Comparison of ENCODE assay signal across 8 cellular contexts in genomic region chr10:17430647-17431355, GRCh38. TPM values are rescaled to one million over a fixed set of nuclear protein-coding genes. Genes with fewer than 3 reads are reported as not detected.
A peak's percentile ranks its signal among the peaks of the same experiment; 100 is the strongest.
DNase-seq lines count a peak whose midpoint lies in the region; ATAC-seq, FAIRE-seq and TF ChIP-seq lines count a peak whose summit lies in the region.

No MANE protein-coding gene starts in this region.

- CTCF ChIA-PET in PC-9 (lab: Charles Lee), result no interaction called here

- intact Hi-C loops in PC-9 (cut with micrococcal nuclease; ENCODE audit: unreplicated experiment), result loop anchor here (1.0 to 10.0 kb wide), 6 partner anchors 84 to 804 kb away; no protein-coding TSS in a partner anchor

- H3K9me2 ChIP-seq in GM23338 (ENCODE audit: insufficient read depth) (no peaks in the 10 kb centered on the region), PC-9 (ENCODE audit: insufficient read depth) (no peaks in the 10 kb centered on the region)

- H3K9me3 ChIP-seq in BLaER1 treated with 17β-estradiol and CSF1 and Interleukin-3, amounts not matched to agents 10 nM and 100 nM (replicated peaks in 1 of 11), result peaks cover 0 to 5% (median 0%) of the 10 kb centered on the region in 11 experiments; a peak in 2 of 22 replicates
- H3K9me3 ChIP-seq in PC-9 (ENCODE audit: insufficient read depth, low read depth), result no peaks in the 10 kb centered on the region

- H3K4me1 Mint-ChIP-seq in GM23338, result peaks cover 5% of the 10 kb centered on the region; the same call in 2 of the 3 replicates

- H3F3A ChIP-seq in GM23338 (replicated peaks; ENCODE audit: low read depth) (no peaks in the 10 kb centered on the region), PC-9 (ENCODE audit: insufficient read depth, low read depth) (no peaks in the 10 kb centered on the region)

- ATAC-seq in GM23338 (peak; percentile 90), GM18517 (IDR thresholded peaks at IDR 0.05; ENCODE audit: unreplicated experiment) (no peak)

- H3K4me2 ChIP-seq in BLaER1 treated with 17β-estradiol and CSF1 and Interleukin-3, amounts not matched to agents 10 nM and 100 nM, result peak overlapping the region in 8 of 11 experiments; percentile 20 to 88 (median 84); a peak in 9 of 22 replicates
- no peak overlapping the region for H3K4me2 ChIP-seq in GM23338
- H3K4me2 ChIP-seq in PC-9, result no peak overlapping the region

- H3K4me3 ChIP-seq in BLaER1 treated with 17β-estradiol and CSF1 and Interleukin-3, amounts not matched to agents 10 nM and 100 nM, result no peak overlapping the region
- H3K4me3 ChIP-seq in GM23338 (no peak overlapping the region), PC-9 (no peak overlapping the region), fibroblast of villous mesenchyme (ENCODE audit: low read depth, low read length) (no peak overlapping the region)

- H3K27me3 Mint-ChIP-seq in GM23338 (ENCODE audit: insufficient read depth, low read depth, poor library complexity), result peaks cover 1% of the 10 kb centered on the region

- no peak overlapping the region for H3K27ac ChIP-seq in BLaER1 treated with 17β-estradiol and CSF1 and Interleukin-3, amounts not matched to agents 10 nM and 100 nM
- H3K27ac ChIP-seq in GM23338 (ENCODE audit: low read depth) (no peak overlapping the region), PC-9 (no peak overlapping the region)

- H3K9ac ChIP-seq in BLaER1 treated with 17β-estradiol and CSF1 and Interleukin-3, amounts not matched to agents 10 nM and 100 nM, result no peak overlapping the region

- no peaks in the 10 kb centered on the region for H3K79me2 ChIP-seq in GM23338 (replicated peaks; ENCODE audit: insufficient read depth)
- H3K79me2 ChIP-seq in PC-9 (ENCODE audit: low read depth), result no peaks in the 10 kb centered on the region

- no peak overlapping the region for H3K4me3 Mint-ChIP-seq in GM23338

- H3K27me3 ChIP-seq in BLaER1 treated with 17β-estradiol and CSF1 and Interleukin-3, amounts not matched to agents 10 nM and 100 nM, result 0 out of 22 replicates have a peak, but pooled peaks cover 0 to 3% (median 0%) of the 10 kb centered on the region in 11 experiments
- H3K27me3 ChIP-seq in GM23338 (ENCODE audit: insufficient read depth) (no peaks in the 10 kb centered on the region), PC-9 (ENCODE audit: insufficient read depth, low read depth) (no peaks in the 10 kb centered on the region)

- H3K4me1 ChIP-seq in BLaER1 treated with 17β-estradiol and CSF1 and Interleukin-3, amounts not matched to agents 10 nM and 100 nM, result peaks cover 29 to 79% (median 69%) of the 10 kb centered on the region in 10 experiments
- peaks cover 9% of the 10 kb centered on the region for H3K4me1 ChIP-seq in GM23338 (ENCODE audit: insufficient read depth)
- no peaks in the 10 kb centered on the region for H3K4me1 ChIP-seq in PC-9 (replicated peaks; ENCODE audit: insufficient read depth)

- H3K36me3 Mint-ChIP-seq in GM23338 (ENCODE audit: low read depth), result no peaks in the 10 kb centered on the region

- POLR2A ChIA-PET in PC-9 (lab: Charles Lee; ENCODE audit: unreplicated experiment), result no interaction called here

- no peak for FAIRE-seq in urothelium cell line (lab: Jason Lieb, UNC)

- no peaks in the 10 kb centered on the region for H4K20me1 ChIP-seq in BLaER1 treated with 17β-estradiol and CSF1 and Interleukin-3, amounts not matched to agents 10 nM and 100 nM
- H4K20me1 ChIP-seq in GM23338 (replicated peaks; ENCODE audit: insufficient read depth) (no peaks in the 10 kb centered on the region), PC-9 (ENCODE audit: insufficient read depth) (no peaks in the 10 kb centered on the region)

- TF ChIP-seq CTCF in GM23338 (conservative IDR thresholded peaks at IDR 0.05; ENCODE audit: low read depth in 2 of 2), result peak; percentile 90 to 97
- TF ChIP-seq CTCF in PC-9 (conservative IDR thresholded peaks at IDR 0.05), result peak; percentile 84
- TF ChIP-seq CTCF in fibroblast of villous mesenchyme (IDR thresholded peaks at IDR 0.05; ENCODE audit: insufficient read depth, low read depth, low read length), result peak; percentile 93

- BruUV-seq in PC-9 (replicated peaks; lab: Mats Ljungman, UMichigan), result no TSS peak

- no peak overlapping the region for H2AFZ ChIP-seq in GM23338
- no peak overlapping the region for H2AFZ ChIP-seq in PC-9

- H3K27ac Mint-ChIP-seq in GM23338, result no peak overlapping the region

- DNase-seq in GM23338 (ENCODE audit: low spot score) (peak; percentile 82), PC-9 (peak in 1 of 2 experiments; percentile 67), fibroblast of villous mesenchyme (ENCODE audit: low read depth) (peak; percentile 75), occipital lobe (lab: John Stamatoyannopoulos, UW) (peak; percentile 52), urothelium cell line (ENCODE audit: low spot score) (peak; percentile 70)
- DNase-seq in activated T-helper 9 cell treated with anti-CD3 and anti-CD28 coated beads, Interleukin-2, amount 50 U/mL, for 16 hours (ENCODE audit: low read depth), result peak; percentile 37

- no peaks in the 10 kb centered on the region for H3K36me3 ChIP-seq in BLaER1 treated with 17β-estradiol and CSF1 and Interleukin-3, amounts not matched to agents 10 nM and 100 nM
- H3K36me3 ChIP-seq in GM23338 (ENCODE audit: insufficient read depth), result no peaks in the 10 kb centered on the region
- H3K36me3 ChIP-seq in PC-9 (ENCODE audit: low read depth), result no peaks in the 10 kb centered on the region

- H3K9me3 Mint-ChIP-seq in GM23338, result no peaks in the 10 kb centered on the region

TF ChIP-seq in GM23338, 12 proteins besides CTCF, POLR2A, EP300 and RAD21 (continues in another document):
- TF ChIP-seq, protein P1, sequence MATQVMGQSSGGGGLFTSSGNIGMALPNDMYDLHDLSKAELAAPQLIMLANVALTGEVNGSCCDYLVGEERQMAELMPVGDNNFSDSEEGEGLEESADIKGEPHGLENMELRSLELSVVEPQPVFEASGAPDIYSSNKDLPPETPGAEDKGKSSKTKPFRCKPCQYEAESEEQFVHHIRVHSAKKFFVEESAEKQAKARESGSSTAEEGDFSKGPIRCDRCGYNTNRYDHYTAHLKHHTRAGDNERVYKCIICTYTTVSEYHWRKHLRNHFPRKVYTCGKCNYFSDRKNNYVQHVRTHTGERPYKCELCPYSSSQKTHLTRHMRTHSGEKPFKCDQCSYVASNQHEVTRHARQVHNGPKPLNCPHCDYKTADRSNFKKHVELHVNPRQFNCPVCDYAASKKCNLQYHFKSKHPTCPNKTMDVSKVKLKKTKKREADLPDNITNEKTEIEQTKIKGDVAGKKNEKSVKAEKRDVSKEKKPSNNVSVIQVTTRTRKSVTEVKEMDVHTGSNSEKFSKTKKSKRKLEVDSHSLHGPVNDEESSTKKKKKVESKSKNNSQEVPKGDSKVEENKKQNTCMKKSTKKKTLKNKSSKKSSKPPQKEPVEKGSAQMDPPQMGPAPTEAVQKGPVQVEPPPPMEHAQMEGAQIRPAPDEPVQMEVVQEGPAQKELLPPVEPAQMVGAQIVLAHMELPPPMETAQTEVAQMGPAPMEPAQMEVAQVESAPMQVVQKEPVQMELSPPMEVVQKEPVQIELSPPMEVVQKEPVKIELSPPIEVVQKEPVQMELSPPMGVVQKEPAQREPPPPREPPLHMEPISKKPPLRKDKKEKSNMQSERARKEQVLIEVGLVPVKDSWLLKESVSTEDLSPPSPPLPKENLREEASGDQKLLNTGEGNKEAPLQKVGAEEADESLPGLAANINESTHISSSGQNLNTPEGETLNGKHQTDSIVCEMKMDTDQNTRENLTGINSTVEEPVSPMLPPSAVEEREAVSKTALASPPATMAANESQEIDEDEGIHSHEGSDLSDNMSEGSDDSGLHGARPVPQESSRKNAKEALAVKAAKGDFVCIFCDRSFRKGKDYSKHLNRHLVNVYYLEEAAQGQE (IDR thresholded peaks at IDR 0.05; ENCODE audit: unreplicated experiment), result no peak
- TF ChIP-seq STAT1 (IDR thresholded peaks at IDR 0.05; ENCODE audit: unreplicated experiment), result no peak
- no peak for TF ChIP-seq CREB1 (CRISPR knock-in tag; IDR thresholded peaks at IDR 0.05; ENCODE audit: low read depth)
- TF ChIP-seq, protein P2, sequence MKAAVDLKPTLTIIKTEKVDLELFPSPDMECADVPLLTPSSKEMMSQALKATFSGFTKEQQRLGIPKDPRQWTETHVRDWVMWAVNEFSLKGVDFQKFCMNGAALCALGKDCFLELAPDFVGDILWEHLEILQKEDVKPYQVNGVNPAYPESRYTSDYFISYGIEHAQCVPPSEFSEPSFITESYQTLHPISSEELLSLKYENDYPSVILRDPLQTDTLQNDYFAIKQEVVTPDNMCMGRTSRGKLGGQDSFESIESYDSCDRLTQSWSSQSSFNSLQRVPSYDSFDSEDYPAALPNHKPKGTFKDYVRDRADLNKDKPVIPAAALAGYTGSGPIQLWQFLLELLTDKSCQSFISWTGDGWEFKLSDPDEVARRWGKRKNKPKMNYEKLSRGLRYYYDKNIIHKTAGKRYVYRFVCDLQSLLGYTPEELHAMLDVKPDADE (IDR thresholded peaks at IDR 0.05), result no peak

RNA-seq across cellular contexts. Expression of gene ST8SIA6, which starts 23.6 kb away (rescaled TPM):
- total RNA-seq in GM23338 (2014; rRNA removed; shearing (Covaris generic)), result 2.3 TPM in 2 replicates
- polyA plus RNA-seq in GM23338 (2016; fragmentation: Nextera tagmentation; extraction: Ambion mirVana), result 0.96 and 1.6 TPM in 2 replicates
- total RNA-seq in PC-9 (2021), result 0.60 and 2.1 TPM in 2 replicates
- total RNA-seq in fibroblast of villous mesenchyme, result not detected in 2 replicates
- 16.2 TPM for total RNA-seq in occipital lobe

Comparison
In these comparisons a context has a peak if more than half of its experiments do, and no peak if none do; other contexts are left out.
1. H3K4me2 ChIP-seq: peak in BLaER1 treated with 17β-estradiol and CSF1 and Interleukin-3, amounts not matched to agents 10 nM and 100 nM (8 of 11); none in GM23338 (single experiment) and PC-9 (single experiment).
2. Peak in every context shown above with its lines, with median percentiles within 50 percentile points of each other: CTCF ChIP-seq.